Comparison of ENCODE assay signal across 1 cellular context in genomic region chr4:37828843-37829242, GRCh38.
TF ChIP-seq lines count a peak whose summit lies in the region.

No MANE protein-coding gene starts in this region.

TF ChIP-seq in HEK293, 187 proteins besides CTCF, POLR2A, EP300 and RAD21 (continued from another document):
- TF ChIP-seq PRDM6 (tag by site-specific recombination; IDR thresholded peaks at IDR 0.05): peak; percentile 62
- TF ChIP-seq FEZF1 (tag by site-specific recombination; IDR thresholded peaks at IDR 0.05): peak; percentile 23; the same call in 1 of the 2 replicates
TF ChIP-seq in HEK293: peak in this region for 3.
